ENCODE assay signal across 19 cellular contexts in the genomic region with DNA sequence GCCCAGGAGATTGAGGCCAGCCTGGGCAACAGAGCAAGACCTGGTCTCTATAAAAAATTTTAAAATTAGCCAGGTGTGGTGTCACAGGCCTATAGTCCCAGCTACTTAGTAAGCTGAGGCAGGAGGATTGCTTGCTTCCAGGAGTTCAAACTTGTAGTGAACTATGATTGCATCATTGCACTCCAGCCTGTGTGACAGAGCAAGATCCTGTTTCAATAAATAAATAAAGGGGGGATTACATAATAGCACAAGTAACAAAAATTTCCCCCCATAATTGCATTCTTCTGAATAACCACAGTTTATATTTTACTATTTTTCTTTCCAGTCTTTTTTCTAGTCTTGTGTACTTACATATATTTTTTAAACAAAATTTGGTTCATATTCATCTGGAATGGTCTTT.
DNase-seq lines count a peak whose midpoint lies in the region; ATAC-seq, FAIRE-seq and TF ChIP-seq lines count a peak whose summit lies in the region.
"Had no signal": no experiment of that assay in that cellular context is flagged by ENCODE, and none has a peak within 500 bp of the region (broad histone marks: within the 10 kb centered on the region; RNA-seq: fewer than 3 reads in every experiment).

No MANE protein-coding gene starts in this region.

- no peaks in the 10 kb centered on the region for H3K9me3 ChIP-seq in body of pancreas
- H3K9me3 ChIP-seq in kidney (ENCODE audit: control insufficient read depth in 1 of 2, low read length in 2 of 2), result no peaks in the 10 kb centered on the region
- H3K9me3 ChIP-seq: left ventricle myocardium inferior, upper lobe of right lung had no signal

- no peak overlapping the region for H3K27ac Mint-ChIP-seq in activated CD4-positive, alpha-beta T cell treated with anti-CD3 and anti-CD28 coated beads for 36 hours
- no peak overlapping the region for H3K27ac Mint-ChIP-seq in chondrocyte (ENCODE audit: unreplicated experiment)
- H3K27ac Mint-ChIP-seq: activated CD8-positive, alpha-beta T cell treated with anti-CD3 and anti-CD28 coated beads, Interleukin-2, amount 10 ng/mL, durations not matched to agents 7 days and 5 days had no signal

- CTCF ChIA-PET in activated CD4-positive, alpha-beta T cell treated with anti-CD3 and anti-CD28 coated beads for 36 hours (lab: Charles Lee), result interaction anchor here (0.8 to 6.0 kb wide), 7 partner anchors 14 to 304 kb away, joined by 3 to 107 read pairs (median 6); no protein-coding TSS in a partner anchor

- H3K4me3 Mint-ChIP-seq in activated CD4-positive, alpha-beta T cell treated with anti-CD3 and anti-CD28 coated beads for 36 hours, result no peak overlapping the region
- H3K4me3 Mint-ChIP-seq in chondrocyte (ENCODE audit: unreplicated experiment), result no peak overlapping the region
- H3K4me3 Mint-ChIP-seq: activated CD8-positive, alpha-beta T cell treated with anti-CD3 and anti-CD28 coated beads, Interleukin-2, amount 10 ng/mL, durations not matched to agents 7 days and 5 days had no signal

- H3K27me3 ChIP-seq in body of pancreas, result no peaks in the 10 kb centered on the region
- H3K27me3 ChIP-seq: upper lobe of right lung had no signal

- DNase-seq in AG09309 (ENCODE audit: low read depth) (peak; percentile 68), M059J (ENCODE audit: low read depth) (peak; percentile 23), body of pancreas (no peak), kidney (no peak), NCI-H187 treated with DMSO at 0.1 percent for 48 hours (lab: John Stamatoyannopoulos, UW) (no peak), chondrocyte (ENCODE audit: low spot score) (no peak), ureter (ENCODE audit: low spot score) (no peak)
- no peak for DNase-seq in activated CD4-positive, alpha-beta T cell treated with anti-CD3 and anti-CD28 coated beads for 36 hours
- DNase-seq: activated CD8-positive, alpha-beta T cell treated with anti-CD3 and anti-CD28 coated beads, Interleukin-2, amount 10 ng/mL, durations not matched to agents 7 days and 5 days; left ventricle myocardium inferior; NCI-H187; NCI-H526 treated with DMSO at 0.1 percent for 48 hours; stimulated activated CD4-positive, alpha-beta T cell treated with anti-CD3 and anti-CD28 coated beads, Interleukin-12 subunit alpha, Interleukin-12 subunit beta, amount 100 ng/mL, for 4 hours; stimulated activated naive CD8-positive, alpha-beta T cell treated with anti-CD3 and anti-CD28 coated beads, Interleukin-15, Interleukin-2, amounts not matched to agents 100 U/mL and 50 U/mL, for 24 hours; upper lobe of right lung had no signal

- ATAC-seq in body of pancreas, result peak; percentile 27
- no peak for ATAC-seq in activated CD4-positive, alpha-beta T cell treated with anti-CD3 and anti-CD28 coated beads for 36 hours
- ATAC-seq: activated CD8-positive, alpha-beta T cell treated with anti-CD3 and anti-CD28 coated beads, Interleukin-2, amount 10 ng/mL, durations not matched to agents 7 days and 5 days; stimulated activated naive CD8-positive, alpha-beta T cell treated with anti-CD3 and anti-CD28 coated beads, Interleukin-15, Interleukin-2, amounts not matched to agents 100 U/mL and 50 U/mL, for 24 hours; upper lobe of right lung had no signal

- H3K9me3 Mint-ChIP-seq in activated CD4-positive, alpha-beta T cell treated with anti-CD3 and anti-CD28 coated beads for 36 hours (ENCODE audit: low read depth), result no peaks in the 10 kb centered on the region
- peaks cover 3% of the 10 kb centered on the region for H3K9me3 Mint-ChIP-seq in chondrocyte (ENCODE audit: low read depth)

- POLR2A ChIA-PET in activated CD4-positive, alpha-beta T cell treated with anti-CD3 and anti-CD28 coated beads for 36 hours (lab: Charles Lee), result no interaction called here

- no peak for TF ChIP-seq POLR2A in body of pancreas (IDR thresholded peaks at IDR 0.05)

- H3K36me3 ChIP-seq in body of pancreas (replicated peaks in 1 of 2; ENCODE audit: insufficient read depth in 1 of 2, low read depth in 2 of 2) (no peaks in the 10 kb centered on the region), kidney (ENCODE audit: control insufficient read depth in 1 of 2, insufficient read depth in 2 of 2, low read length in 2 of 2) (no peaks in the 10 kb centered on the region)
- H3K36me3 ChIP-seq: left ventricle myocardium inferior, upper lobe of right lung had no signal

- H3K4me1 ChIP-seq in body of pancreas (no peaks in the 10 kb centered on the region), kidney (ENCODE audit: control insufficient read depth in 1 of 2, insufficient read depth in 1 of 2, low read depth in 1 of 2, low read length in 2 of 2) (no peaks in the 10 kb centered on the region)
- H3K4me1 ChIP-seq: upper lobe of right lung had no signal

- peaks cover 8% of the 10 kb centered on the region for H3K27me3 Mint-ChIP-seq in activated CD4-positive, alpha-beta T cell treated with anti-CD3 and anti-CD28 coated beads for 36 hours
- no peaks in the 10 kb centered on the region for H3K27me3 Mint-ChIP-seq in chondrocyte (ENCODE audit: low read depth)

- TF ChIP-seq CTCF in AG09309 (IDR thresholded peaks at IDR 0.05; ENCODE audit: control insufficient read depth, insufficient read depth, low read depth, low read length, missing control alignments) (no peak), body of pancreas (IDR thresholded peaks at IDR 0.05) (no peak), kidney (IDR thresholded peaks at IDR 0.05; ENCODE audit: borderline replicate concordance, extremely low read depth, insufficient read depth) (no peak), chondrocyte (IDR thresholded peaks at IDR 0.05) (no peak)

- H3K9ac ChIP-seq in kidney (ENCODE audit: low read length in 2 of 2), result no peak overlapping the region
- H3K9ac ChIP-seq: KMS-11 had no signal

- intact Hi-C loops in body of pancreas (cut with DNase I) (loop anchor here (5.0 kb wide), 1 partner anchor 298 kb away; a partner anchor contains a TSS), kidney (cut with DNase I) (no loop called here)
- intact Hi-C loops in activated CD4-positive, alpha-beta T cell treated with anti-CD3 and anti-CD28 coated beads for 36 hours (cut with DNase I, micrococcal nuclease), result loop anchor here in 1 of 2 experiments (10.0 kb wide), 1 partner anchor 166 kb away; no protein-coding TSS in a partner anchor

- H3K27ac ChIP-seq in body of pancreas, result no peak overlapping the region
- no peak overlapping the region for H3K27ac ChIP-seq in kidney (ENCODE audit: low read depth in 2 of 2, low read length in 2 of 2)
- H3K27ac ChIP-seq: coronary artery, HL-60, KMS-11, left ventricle myocardium inferior, upper lobe of right lung, VCaP had no signal

- no peaks in the 10 kb centered on the region for H3K36me3 Mint-ChIP-seq in activated CD4-positive, alpha-beta T cell treated with anti-CD3 and anti-CD28 coated beads for 36 hours (ENCODE audit: low read depth)
- H3K36me3 Mint-ChIP-seq in chondrocyte (ENCODE audit: low read depth), result peaks cover 3% of the 10 kb centered on the region

- no peaks in the 10 kb centered on the region for H3K4me1 Mint-ChIP-seq in activated CD4-positive, alpha-beta T cell treated with anti-CD3 and anti-CD28 coated beads for 36 hours
- peaks cover 25% of the 10 kb centered on the region for H3K4me1 Mint-ChIP-seq in chondrocyte (ENCODE audit: low read depth)

- H3K4me3 ChIP-seq in AG09309 (ENCODE audit: control insufficient read depth, low read depth, low read length) (no peak overlapping the region), body of pancreas (no peak overlapping the region), kidney (ENCODE audit: low read length in 2 of 2) (no peak overlapping the region)
- H3K4me3 ChIP-seq: coronary artery, left ventricle myocardium inferior, upper lobe of right lung had no signal

- FAIRE-seq in kidney (lab: Jason Lieb, UNC), result peak; percentile 3

Comparison
In these comparisons a context has a peak if more than half of its experiments do, and no peak if none do; other contexts are left out.
1. DNase-seq: peak in AG09309 (single experiment) and M059J (single experiment); none in body of pancreas (0 of 4), kidney (single experiment), activated CD4-positive, alpha-beta T cell treated with anti-CD3 and anti-CD28 coated beads for 36 hours (single experiment), NCI-H187 treated with DMSO at 0.1 percent for 48 hours (single experiment), chondrocyte (single experiment) and ureter (single experiment).